In the genomic region with DNA sequence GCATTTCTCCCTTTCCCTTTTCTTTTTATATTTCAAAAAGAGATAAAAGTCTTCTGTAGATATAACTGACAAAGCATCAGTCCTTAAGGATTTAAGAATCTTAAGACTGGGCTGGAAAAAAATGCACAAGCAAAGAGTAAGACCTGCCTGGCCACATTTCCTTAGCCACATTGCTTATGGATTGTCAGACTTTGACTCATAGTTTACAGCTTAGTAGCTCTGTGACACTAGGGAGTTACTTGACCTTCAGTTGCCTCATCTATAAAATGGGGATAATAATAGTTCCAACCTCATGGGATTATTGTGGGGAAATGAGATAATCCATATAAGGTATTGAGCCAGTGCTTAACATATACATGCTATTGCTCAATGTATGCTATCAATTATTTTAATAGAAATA, we compare ENCODE assay signal across 12 cellular contexts.
DNase-seq lines count a peak whose midpoint lies in the region; ATAC-seq and TF ChIP-seq lines count a peak whose summit lies in the region.
"Had no signal": no experiment of that assay in that cellular context is flagged by ENCODE, and none has a peak within 500 bp of the region (broad histone marks: within the 10 kb centered on the region; RNA-seq: fewer than 3 reads in every experiment).

No MANE protein-coding gene starts in this region.

- no peak overlapping the region for H3K9ac ChIP-seq in rectal smooth muscle tissue (ENCODE audit: low read length)

- DNase-seq in GM12865 (ENCODE audit: low read depth) (peak; percentile 30), NCI-H460 (ENCODE audit: extremely low read depth, low read depth) (peak; percentile 18), esophagus muscularis mucosa (ENCODE audit: extremely low spot score) (no peak), SJCRH30 (no peak), SW480 (ENCODE audit: low spot score) (no peak), testis (no peak)
- DNase-seq: body of pancreas, DMS79, NCI-H187 treated with DMSO at 0.1 percent for 48 hours, retina had no signal

- no peak for TF ChIP-seq EP300 in esophagus muscularis mucosa (IDR thresholded peaks at IDR 0.05)

- H3K9me3 ChIP-seq in esophagus muscularis mucosa, result peaks cover 0 to under 1% (median 0%) of the 10 kb centered on the region in 4 donors
- 0 out of 2 replicates have a peak, but pooled peaks cover 3% of the 10 kb centered on the region for H3K9me3 ChIP-seq in SJCRH30 (replicated peaks)
- H3K9me3 ChIP-seq in testis, result no peaks in the 10 kb centered on the region
- H3K9me3 ChIP-seq: body of pancreas had no signal

- H3K4me3 ChIP-seq in GM12865 (ENCODE audit: low read depth, low read length), result no peak overlapping the region
- H3K4me3 ChIP-seq in esophagus muscularis mucosa, result no peak overlapping the region
- no peak overlapping the region for H3K4me3 ChIP-seq in rectal smooth muscle tissue (ENCODE audit: low read length)
- no peak overlapping the region for H3K4me3 ChIP-seq in SJCRH30
- H3K4me3 ChIP-seq in testis, result no peak overlapping the region
- H3K4me3 ChIP-seq: body of pancreas had no signal

- no peaks in the 10 kb centered on the region for H3K36me3 ChIP-seq in esophagus muscularis mucosa
- no peaks in the 10 kb centered on the region for H3K36me3 ChIP-seq in rectal smooth muscle tissue (ENCODE audit: control insufficient read depth, insufficient read depth, low read length)
- H3K36me3 ChIP-seq in SJCRH30, result no peaks in the 10 kb centered on the region
- no peaks in the 10 kb centered on the region for H3K36me3 ChIP-seq in testis (ENCODE audit: low read depth, missing control alignments)

- no peak for TF ChIP-seq POLR2A in esophagus muscularis mucosa (IDR thresholded peaks at IDR 0.05; ENCODE audit: low read depth)
- TF ChIP-seq POLR2A in testis (IDR thresholded peaks at IDR 0.05), result no peak

- H3K4me1 ChIP-seq in esophagus muscularis mucosa, result peaks cover 16 to 42% (median 24%) of the 10 kb centered on the region in 4 donors
- peaks cover 23% of the 10 kb centered on the region for H3K4me1 ChIP-seq in rectal smooth muscle tissue (ENCODE audit: control insufficient read depth, insufficient read depth, low read length)
- peaks cover 18% of the 10 kb centered on the region for H3K4me1 ChIP-seq in SJCRH30
- no peaks in the 10 kb centered on the region for H3K4me1 ChIP-seq in testis

- no peak for ATAC-seq in GM18498 (IDR thresholded peaks at IDR 0.05; ENCODE audit: unreplicated experiment)
- ATAC-seq: body of pancreas had no signal

- H3K27ac ChIP-seq in esophagus muscularis mucosa (replicated peaks in 1 of 4) (peak overlapping the region in 3 of 4 donors; percentile 74 to 80 (median 75)), rectal smooth muscle tissue (ENCODE audit: low read depth, low read length) (peak overlapping the region; percentile 95), SJCRH30 (no peak overlapping the region), testis (no peak overlapping the region)
- H3K27ac ChIP-seq: body of pancreas had no signal

- H3K27me3 ChIP-seq in esophagus muscularis mucosa (no peaks in the 10 kb centered on the region), rectal smooth muscle tissue (ENCODE audit: control insufficient read depth, insufficient read depth, low read length) (no peaks in the 10 kb centered on the region), SJCRH30 (no peaks in the 10 kb centered on the region), testis (no peaks in the 10 kb centered on the region)
- H3K27me3 ChIP-seq: body of pancreas had no signal

- TF ChIP-seq CTCF in GM12865 (IDR thresholded peaks at IDR 0.05; ENCODE audit: insufficient read depth, low read depth, low read length, missing control alignments) (no peak), esophagus muscularis mucosa (IDR thresholded peaks at IDR 0.05) (no peak), testis (IDR thresholded peaks at IDR 0.05) (no peak)

- intact Hi-C loops in esophagus muscularis mucosa (cut with DNase I) (loop anchor here (10.0 kb wide), 1 partner anchor 543 kb away; no protein-coding TSS in a partner anchor), testis (cut with DNase I; ENCODE audit: low total_unique reads) (no loop called here)

Comparison
In these comparisons a context has a peak if more than half of its experiments do, and no peak if none do; other contexts are left out.
1. DNase-seq: peak in GM12865 (single experiment) and NCI-H460 (single experiment); none in esophagus muscularis mucosa (single experiment), SJCRH30 (0 of 2), SW480 (single experiment) and testis (single experiment).
2. H3K27ac ChIP-seq: peak in esophagus muscularis mucosa (3 of 4) and rectal smooth muscle tissue (single experiment); none in SJCRH30 (single experiment) and testis (0 of 2).